10 cellular contexts compared by ENCODE assay signal in the genomic region with DNA sequence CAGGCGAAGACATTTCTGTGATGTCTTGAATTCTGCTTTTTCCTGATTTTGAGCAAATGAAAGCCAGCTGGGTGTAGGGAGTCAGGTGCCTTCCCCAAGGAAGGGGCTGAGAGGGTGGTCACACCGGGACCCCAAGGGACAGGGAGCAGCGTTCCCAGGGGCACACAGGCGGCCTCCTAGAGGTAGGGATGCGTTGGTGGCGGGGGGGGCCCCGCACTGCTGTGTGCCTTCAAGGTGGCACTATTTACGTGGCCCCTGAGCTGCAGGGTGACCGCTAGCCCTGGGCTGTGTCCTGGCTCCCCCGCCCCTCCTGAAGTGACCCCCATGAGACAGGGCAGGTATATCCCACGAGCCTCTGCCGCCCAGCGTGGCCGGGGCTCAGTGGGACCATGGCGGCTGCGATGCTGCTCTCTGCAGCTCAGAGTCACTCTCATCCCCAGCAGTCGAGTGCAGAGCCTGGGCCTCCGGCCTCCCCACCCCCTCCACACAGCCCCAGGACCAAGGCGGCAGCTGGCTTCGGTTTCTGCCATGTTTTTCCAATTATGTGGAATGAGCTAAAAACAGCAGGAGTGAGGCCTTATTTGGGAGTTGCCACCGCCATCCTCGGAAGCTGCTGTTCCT.
DNase-seq lines count a peak whose midpoint lies in the region; ATAC-seq and TF ChIP-seq lines count a peak whose summit lies in the region.
"Had no signal": no experiment of that assay in that cellular context is flagged by ENCODE, and none has a peak within 500 bp of the region (broad histone marks: within the 10 kb centered on the region; RNA-seq: fewer than 3 reads in every experiment).

No MANE protein-coding gene starts in this region.

- no peaks in the 10 kb centered on the region for H3K79me2 ChIP-seq in osteoblast (ENCODE audit: insufficient read depth, low read length)

- H3K9me3 ChIP-seq in osteoblast (ENCODE audit: low read depth, low read length): no peaks in the 10 kb centered on the region

- no peak overlapping the region for H3K4me3 ChIP-seq in AG04449 (ENCODE audit: low read depth, low read length)
- H3K4me3 ChIP-seq in fibroblast of mammary gland (ENCODE audit: control insufficient read depth, low read depth, low read length): no peak overlapping the region
- no peak overlapping the region for H3K4me3 ChIP-seq in osteoblast (ENCODE audit: insufficient read depth, low read length)

- peak; percentile 34 for DNase-seq in AG04449 (ENCODE audit: low read depth, low spot score)
- peak; percentile 18 for DNase-seq in NCI-H1694 treated with DMSO at 0.1 percent for 48 hours (lab: John Stamatoyannopoulos, UW)
- DNase-seq in fibroblast of mammary gland (ENCODE audit: low read depth): peak; percentile 83
- DNase-seq in osteoblast (ENCODE audit: insufficient read length, low spot score, missing footprints): peak; percentile 94
- DNase-seq in NCI-H2196 (lab: John Stamatoyannopoulos, UW; ENCODE audit: unreplicated experiment): no peak
- no peak for DNase-seq in DMS79 (lab: John Stamatoyannopoulos, UW)
- no peak for DNase-seq in NCI-H2107 (lab: John Stamatoyannopoulos, UW)
- DNase-seq: activated T-cell treated with anti-CD3 and anti-CD28 coated beads, Interleukin-2, amount 50 U/mL, for 4 hours; CD4-positive, alpha-beta T cell had no signal

- peak overlapping the region; percentile 68 for H2AFZ ChIP-seq in osteoblast (ENCODE audit: low read length)

- CTCF ChIA-PET in AG04449 (lab: Yijun Ruan, JAX): interaction anchor here (0.8 to 6.2 kb wide), 8 partner anchors 11 to 116 kb away, joined by 3 to 76 read pairs (median 4); no protein-coding TSS in a partner anchor

- no peaks in the 10 kb centered on the region for H3K27me3 ChIP-seq in osteoblast (ENCODE audit: insufficient read depth, low read length)

- no peaks in the 10 kb centered on the region for H4K20me1 ChIP-seq in osteoblast (ENCODE audit: insufficient read depth, low read length)

- POLR2A ChIA-PET in AG04449 (lab: Yijun Ruan, JAX): interaction anchor here (0.9 to 2.2 kb wide), 7 partner anchors 8 to 102 kb away, joined by 3 to 12 read pairs (median 4); partner anchors contain the start of gene C11orf24

- no peak overlapping the region for H3K27ac ChIP-seq in osteoblast (ENCODE audit: low read depth, low read length)

- H3K4me1 ChIP-seq in osteoblast (ENCODE audit: insufficient read depth, low read length): peaks cover 18% of the 10 kb centered on the region

- no peak for ATAC-seq in GM19467 (IDR thresholded peaks at IDR 0.05; ENCODE audit: unreplicated experiment)
- ATAC-seq: activated T-cell treated with anti-CD3 and anti-CD28 coated beads, Interleukin-2, amount 50 U/mL, for 4 hours had no signal

- peak overlapping the region; percentile 70 for H3K4me2 ChIP-seq in osteoblast (ENCODE audit: insufficient read depth, low read length)

- no peak for TF ChIP-seq CTCF in AG04449 (IDR thresholded peaks at IDR 0.05; ENCODE audit: insufficient read depth, low read length, missing control alignments)
- TF ChIP-seq CTCF in fibroblast of mammary gland (conservative IDR thresholded peaks at IDR 0.05; ENCODE audit: control insufficient read depth, insufficient read depth, low read depth, low read length): no peak
- TF ChIP-seq CTCF in osteoblast (IDR thresholded peaks at IDR 0.05; ENCODE audit: extremely low read depth, low read depth, low read length): no peak

- no peaks in the 10 kb centered on the region for H3K36me3 ChIP-seq in osteoblast (ENCODE audit: insufficient read depth, low read length)

Comparison
In these comparisons a context has a peak if more than half of its experiments do, and no peak if none do; other contexts are left out.
1. DNase-seq: peak in AG04449 (single experiment), NCI-H1694 treated with DMSO at 0.1 percent for 48 hours (single experiment), fibroblast of mammary gland (single experiment) and osteoblast (single experiment); none in NCI-H2196 (single experiment), DMS79 (single experiment) and NCI-H2107 (single experiment).